11 cellular contexts compared by ENCODE assay signal in genomic region chr22:20526628-20527355, GRCh38. TPM values are rescaled to one million over a fixed set of nuclear protein-coding genes. Genes with fewer than 3 reads are reported as not detected.
DNase-seq lines count a peak whose midpoint lies in the region; ATAC-seq and TF ChIP-seq lines count a peak whose summit lies in the region.
"Had no signal": no experiment of that assay in that cellular context is flagged by ENCODE, and none has a peak within 500 bp of the region (broad histone marks: within the 10 kb centered on the region; RNA-seq: fewer than 3 reads in every experiment).

No MANE protein-coding gene starts in this region.

- H3K27ac ChIP-seq in RWPE2 (ENCODE audit: poor library complexity, severe bottlenecking) (peak overlapping the region; percentile 99), OCI-LY7 (ENCODE audit: low read depth, low read length, poor library complexity, severe bottlenecking) (no peak overlapping the region)
- H3K27ac ChIP-seq: BLaER1 had no signal

- BruUV-seq in OCI-LY7 (replicated peaks; lab: Mats Ljungman, UMichigan), result no TSS peak

- no peaks in the 10 kb centered on the region for H4K20me1 ChIP-seq in OCI-LY7 (ENCODE audit: insufficient read depth, low read length)

- TF ChIP-seq CTCF in RWPE2 (IDR thresholded peaks at IDR 0.05; ENCODE audit: poor library complexity, severe bottlenecking) (peak; percentile 20), epithelial cell of proximal tubule (conservative IDR thresholded peaks at IDR 0.05; ENCODE audit: low read depth, low read length) (peak; percentile 31), OCI-LY7 (conservative IDR thresholded peaks at IDR 0.05; ENCODE audit: low read length) (no peak)

- ATAC-seq in RWPE2 (ENCODE audit: low read depth), result peak; percentile 28

- H2AFZ ChIP-seq in OCI-LY7 (ENCODE audit: low read length), result no peak overlapping the region

- DNase-seq in T-helper 2 cell treated with Interferon-gamma antibody and Interleukin-4, amounts not matched to agents 5 μg/mL and 100 μg/mL, for 36 hours (ENCODE audit: low spot score), result no peak
- no peak for DNase-seq in T-helper 2 cell
- DNase-seq in RWPE2 (ENCODE audit: low spot score), result no peak
- peak; percentile 62 for DNase-seq in epithelial cell of proximal tubule (ENCODE audit: low read depth)
- DNase-seq in skeletal muscle cell (ENCODE audit: low read depth), result peak; percentile 40
- no peak for DNase-seq in NCI-H748 treated with DMSO at 0.1 percent for 48 hours (lab: John Stamatoyannopoulos, UW)
- no peak for DNase-seq in hypothalamus (lab: John Stamatoyannopoulos, UW)
- DNase-seq in OCI-LY7 (ENCODE audit: low spot score), result no peak
- DNase-seq: NCI-H1436 treated with DMSO at 0.1 percent for 48 hours had no signal

- H3K4me1 Mint-ChIP-seq in T-helper 2 cell treated with Interferon-gamma antibody and Interleukin-4, amounts not matched to agents 5 μg/mL and 100 μg/mL, for 36 hours (ENCODE audit: low read depth), result peaks cover 46% of the 10 kb centered on the region

- H3K27me3 ChIP-seq in RWPE2 (ENCODE audit: insufficient read depth, poor library complexity, severe bottlenecking), result no peaks in the 10 kb centered on the region
- H3K27me3 ChIP-seq: ascending aorta, BLaER1 had no signal

- H3K36me3 ChIP-seq in RWPE2 (ENCODE audit: low read depth) (peaks cover 48% of the 10 kb centered on the region), OCI-LY7 (ENCODE audit: insufficient read depth, low read length) (peaks cover 67% of the 10 kb centered on the region)

- peaks cover 40% of the 10 kb centered on the region for H3K79me2 ChIP-seq in OCI-LY7 (ENCODE audit: insufficient read depth, low read depth, low read length)

- intact Hi-C loops in OCI-LY7 (cut with micrococcal nuclease; ENCODE audit: unreplicated experiment), result no loop called here

- no peaks in the 10 kb centered on the region for H3K9me3 Mint-ChIP-seq in T-helper 2 cell treated with Interferon-gamma antibody and Interleukin-4, amounts not matched to agents 5 μg/mL and 100 μg/mL, for 36 hours

- H3K9me2 ChIP-seq in OCI-LY7 (ENCODE audit: insufficient read depth, low read length), result no peaks in the 10 kb centered on the region

- H3K4me3 Mint-ChIP-seq in T-helper 2 cell treated with Interferon-gamma antibody and Interleukin-4, amounts not matched to agents 5 μg/mL and 100 μg/mL, for 36 hours, result no peak overlapping the region

- POLR2A ChIA-PET in OCI-LY7 (lab: Charles Lee), result interaction anchor here (1.4 to 1.6 kb wide), 2 partner anchors 14 to 18 kb away, joined by 3 to 4 read pairs; no protein-coding TSS in a partner anchor

- H3K4me1 ChIP-seq in RWPE2 (ENCODE audit: insufficient read depth, poor library complexity, severe bottlenecking) (peaks cover 78% of the 10 kb centered on the region), OCI-LY7 (ENCODE audit: insufficient read depth, low read length, poor library complexity, severe bottlenecking) (peaks cover 17% of the 10 kb centered on the region)

- H3K36me3 Mint-ChIP-seq in T-helper 2 cell treated with Interferon-gamma antibody and Interleukin-4, amounts not matched to agents 5 μg/mL and 100 μg/mL, for 36 hours (ENCODE audit: low read depth), result peaks cover 37% of the 10 kb centered on the region

- H3K4me2 ChIP-seq in OCI-LY7 (ENCODE audit: low read length), result no peak overlapping the region
- H3K4me2 ChIP-seq: BLaER1 had no signal

- no peaks in the 10 kb centered on the region for H3K9me3 ChIP-seq in RWPE2 (ENCODE audit: severe bottlenecking)
- H3K9me3 ChIP-seq in OCI-LY7 (ENCODE audit: low read length), result no peaks in the 10 kb centered on the region
- H3K9me3 ChIP-seq: ascending aorta, BLaER1 had no signal

- no peak overlapping the region for H3K4me3 ChIP-seq in RWPE2 (ENCODE audit: severe bottlenecking)
- H3K4me3 ChIP-seq in epithelial cell of proximal tubule (ENCODE audit: low read depth, low read length), result no peak overlapping the region
- H3K4me3 ChIP-seq in skeletal muscle cell (ENCODE audit: low read depth, low read length), result no peak overlapping the region
- H3K4me3 ChIP-seq in OCI-LY7 (ENCODE audit: low read depth, low read length, poor library complexity, severe bottlenecking), result no peak overlapping the region
- H3K4me3 ChIP-seq: ascending aorta, BLaER1 had no signal

- CTCF ChIA-PET in OCI-LY7 (lab: Charles Lee; ENCODE audit: unreplicated experiment), result no interaction called here

- H3K27me3 Mint-ChIP-seq in T-helper 2 cell treated with Interferon-gamma antibody and Interleukin-4, amounts not matched to agents 5 μg/mL and 100 μg/mL, for 36 hours (ENCODE audit: low read depth), result no peaks in the 10 kb centered on the region

- H3K27ac Mint-ChIP-seq in T-helper 2 cell treated with Interferon-gamma antibody and Interleukin-4, amounts not matched to agents 5 μg/mL and 100 μg/mL, for 36 hours, result peak overlapping the region; percentile 5

RNA-seq across cellular contexts. Expression of gene MED15, which starts 19.4 kb away (rescaled TPM):
- 51.9 and 57.7 TPM in 2 replicates for total RNA-seq in epithelial cell of proximal tubule
- total RNA-seq in OCI-LY7 (2014; rRNA removed; shearing (Covaris generic)), result 26.7 and 28.7 TPM in 2 replicates
- 62.5 and 79.2 TPM in 2 replicates for total RNA-seq in OCI-LY7 (2022)

RNA-seq across cellular contexts. Expression of gene KLHL22, which starts 31.2 kb away (rescaled TPM):
- total RNA-seq in epithelial cell of proximal tubule (18.0 and 21.9 TPM in 2 replicates), OCI-LY7 (2022) (32.9 and 38.1 TPM in 2 replicates)
- total RNA-seq in OCI-LY7 (2014; rRNA removed; shearing (Covaris generic)), result 11.4 and 14.8 TPM in 2 replicates

Comparison
In these comparisons a context has a peak if more than half of its experiments do, and no peak if none do; other contexts are left out.
1. DNase-seq: peak in epithelial cell of proximal tubule (single experiment) and skeletal muscle cell (single experiment); none in T-helper 2 cell treated with Interferon-gamma antibody and Interleukin-4, amounts not matched to agents 5 μg/mL and 100 μg/mL, for 36 hours (single experiment), T-helper 2 cell (0 of 5), RWPE2 (single experiment), NCI-H748 treated with DMSO at 0.1 percent for 48 hours (single experiment), hypothalamus (0 of 51) and OCI-LY7 (single experiment).